1 cellular context compared by ENCODE assay signal in genomic region chr3:44761347-44762169, GRCh38.
TF ChIP-seq lines count a peak whose summit lies in the region.

TSS of gene KIAA1143 (minus strand) at chr3:44761619. CDS start at chr3:44761602, 17 bp downstream.
TSS of gene KIF15 (plus strand) at chr3:44761794. CDS start at chr3:44761866, 72 bp downstream.

TF ChIP-seq in K562, 482 proteins besides CTCF, POLR2A, EP300 and RAD21 (continued from another document and continues in another):
- 0 out of 2 replicates have a peak, but pooled peaks have one; percentile 21 for TF ChIP-seq ZNF561 (CRISPR knock-in tag; conservative IDR thresholded peaks at IDR 0.05)
- no peak for TF ChIP-seq PPARD (CRISPR knock-in tag; IDR thresholded peaks at IDR 0.05)
- TF ChIP-seq NCOR1 (IDR thresholded peaks at IDR 0.05) = peak; percentile 58
- peak; percentile 88 for TF ChIP-seq MBD2 (IDR thresholded peaks at IDR 0.05; ENCODE audit: borderline replicate concordance, low read depth)
- TF ChIP-seq TEAD1 (CRISPR knock-in tag; IDR thresholded peaks at IDR 0.05) = peak; percentile 74 to 97
- TF ChIP-seq E2F6 (IDR thresholded peaks at IDR 0.05; ENCODE audit: borderline replicate concordance in 1 of 2, extremely low read depth in 1 of 2, insufficient read depth in 1 of 2, insufficient read length in 1 of 2, low read depth in 1 of 2, low read length in 1 of 2, poor library complexity in 1 of 2, severe bottlenecking in 1 of 2) = peak; percentile 89 to 92
- TF ChIP-seq MEF2D (tag; conservative IDR thresholded peaks at IDR 0.05; ENCODE audit: low read depth) = 0 out of 2 replicates have a peak, but pooled peaks have one; percentile 43
- TF ChIP-seq PKNOX1 (IDR thresholded peaks at IDR 0.05) = peak; percentile 89
- TF ChIP-seq TGIF2 (CRISPR knock-in tag; IDR thresholded peaks at IDR 0.05) = peak; percentile 96; the same call in 1 of the 2 replicates
- peak; percentile 81 for TF ChIP-seq ZNF395 (CRISPR knock-in tag; IDR thresholded peaks at IDR 0.05)
- TF ChIP-seq TEAD4 (IDR thresholded peaks at IDR 0.05; ENCODE audit: low read length) = peak; percentile 80
- peak; percentile 74; the same call in 1 of the 2 replicates for TF ChIP-seq TEAD4 (CRISPR knock-in tag; IDR thresholded peaks at IDR 0.05; ENCODE audit: borderline replicate concordance)
- peak; percentile 88 for TF ChIP-seq RBM22 (IDR thresholded peaks at IDR 0.05; ENCODE audit: low read depth, low read length, poor library complexity, severe bottlenecking)
- TF ChIP-seq SREBF2 (CRISPR knock-in tag; IDR thresholded peaks at IDR 0.05) = no peak
- TF ChIP-seq KDM1A (IDR thresholded peaks at IDR 0.05) = no peak
- peak; percentile 94 for TF ChIP-seq NKRF (IDR thresholded peaks at IDR 0.05; ENCODE audit: borderline replicate concordance)
- TF ChIP-seq ETV5 (CRISPR knock-in tag; IDR thresholded peaks at IDR 0.05; ENCODE audit: low read depth) = peak; percentile 51; the same call in 1 of the 2 replicates
- TF ChIP-seq SMARCB1 (IDR thresholded peaks at IDR 0.05; ENCODE audit: insufficient read length, low read depth) = no peak
- no peak for TF ChIP-seq PATZ1 (CRISPR knock-in tag; IDR thresholded peaks at IDR 0.05; ENCODE audit: borderline replicate concordance)
- peak; percentile 94 for TF ChIP-seq MGA (IDR thresholded peaks at IDR 0.05)
- TF ChIP-seq ELF2 (CRISPR knock-in tag; IDR thresholded peaks at IDR 0.05) = peak; percentile 85
- peak; percentile 79 for TF ChIP-seq ZBTB2 (IDR thresholded peaks at IDR 0.05)
- TF ChIP-seq ZNF140 (CRISPR knock-in tag; IDR thresholded peaks at IDR 0.05) = no peak
- TF ChIP-seq BCLAF1 (IDR thresholded peaks at IDR 0.05; ENCODE audit: borderline replicate concordance in 1 of 2, control insufficient read depth in 1 of 2, low read depth in 2 of 2, low read length in 1 of 2) = no peak
- TF ChIP-seq SMAD4 (CRISPR knock-in tag; conservative IDR thresholded peaks at IDR 0.05) = peak; percentile 75
- TF ChIP-seq ZKSCAN8 (CRISPR knock-in tag; IDR thresholded peaks at IDR 0.05) = 0 out of 2 replicates have a peak, but pooled peaks have one; percentile 71
- no peak for TF ChIP-seq ID3 (CRISPR knock-in tag; IDR thresholded peaks at IDR 0.05)
- TF ChIP-seq ID3 (tag; IDR thresholded peaks at IDR 0.05) = peak; percentile 85; the same call in 1 of the 2 replicates
- peak; percentile 99 to 100 (median 99) for TF ChIP-seq YY1 (IDR thresholded peaks at IDR 0.05; ENCODE audit: borderline replicate concordance in 1 of 3, control insufficient read depth in 1 of 3, extremely low read depth in 1 of 3, insufficient read depth in 3 of 3, insufficient read length in 1 of 3, insufficient replicate concordance in 2 of 3, low read depth in 1 of 3, low read length in 2 of 3)
